20 cellular contexts compared by ENCODE assay signal in genomic region chr6:149513915-149514314, GRCh38. TPM values are rescaled to one million over a fixed set of nuclear protein-coding genes. Genes with fewer than 3 reads are reported as not detected.
DNase-seq lines count a peak whose midpoint lies in the region; ATAC-seq and TF ChIP-seq lines count a peak whose summit lies in the region.
"Had no signal": no experiment of that assay in that cellular context is flagged by ENCODE, and none has a peak within 500 bp of the region (broad histone marks: within the 10 kb centered on the region; RNA-seq: fewer than 3 reads in every experiment).

No MANE protein-coding gene starts in this region.

- peaks cover 36 to 49% (median 45%) of the 10 kb centered on the region in 3 donors for H3K4me1 Mint-ChIP-seq in T-cell
- peaks cover 29% of the 10 kb centered on the region for H3K4me1 Mint-ChIP-seq in activated CD4-positive, alpha-beta T cell treated with anti-CD3 and anti-CD28 coated beads, Interleukin-2, amount 10 ng/mL, durations not matched to agents 7 days and 5 days

- H3K36me3 ChIP-seq in left ventricle myocardium inferior (peaks cover 56% of the 10 kb centered on the region), H7 (replicated peaks; ENCODE audit: control insufficient read depth, insufficient read depth, low read length) (no peaks in the 10 kb centered on the region; the same call in 1 of the 2 replicates)

- H3K4me3 ChIP-seq in left ventricle myocardium inferior (no peak overlapping the region), H7 (ENCODE audit: insufficient read depth, low read depth, low read length) (no peak overlapping the region)
- H3K4me3 ChIP-seq: pancreas, SJCRH30 had no signal

- peaks cover 38% of the 10 kb centered on the region for H3K36me3 Mint-ChIP-seq in T-cell
- peaks cover 41% of the 10 kb centered on the region for H3K36me3 Mint-ChIP-seq in activated CD4-positive, alpha-beta T cell treated with anti-CD3 and anti-CD28 coated beads, Interleukin-2, amount 10 ng/mL, durations not matched to agents 7 days and 5 days (ENCODE audit: low read depth)

- H3K27me3 ChIP-seq in left ventricle myocardium inferior (ENCODE audit: low read depth): no peaks in the 10 kb centered on the region
- no peaks in the 10 kb centered on the region for H3K27me3 ChIP-seq in H7 (ENCODE audit: control insufficient read depth, insufficient read depth, low read length)
- H3K27me3 ChIP-seq: pancreas, SJCRH30 had no signal

- H3K9me3 Mint-ChIP-seq in T-cell: no peaks in the 10 kb centered on the region
- H3K9me3 Mint-ChIP-seq in activated CD4-positive, alpha-beta T cell treated with anti-CD3 and anti-CD28 coated beads, Interleukin-2, amount 10 ng/mL, durations not matched to agents 7 days and 5 days: no peaks in the 10 kb centered on the region
- H3K9me3 Mint-ChIP-seq: brain, H9 had no signal

- intact Hi-C loops in left cardiac atrium (cut with DNase I): loop anchor here (10.0 kb wide), 2 partner anchors 59 to 489 kb away; no protein-coding TSS in a partner anchor
- intact Hi-C loops in left ventricle myocardium inferior (cut with micrococcal nuclease): no loop called here

- CTCF ChIA-PET in T-cell (lab: Charles Lee): interaction anchor here (0.6 to 1.3 kb wide), 5 partner anchors 11 to 434 kb away, joined by 3 to 9 read pairs (median 3); partner anchors contain the start of gene ZC3H12D (in 1 of the 2)
- CTCF ChIA-PET in activated CD4-positive, alpha-beta T cell treated with anti-CD3 and anti-CD28 coated beads, Interleukin-2, amount 10 ng/mL, durations not matched to agents 7 days and 5 days (lab: Charles Lee): interaction anchor here (0.5 to 1.9 kb wide), 3 partner anchors 18 to 49 kb away, joined by 3 to 7 read pairs (median 5); no protein-coding TSS in a partner anchor

- no peaks in the 10 kb centered on the region for H3K9me3 ChIP-seq in left ventricle myocardium inferior (replicated peaks)
- H3K9me3 ChIP-seq: pancreas, SJCRH30 had no signal

- peak overlapping the region; percentile 48 to 75 for H3K27ac Mint-ChIP-seq in T-cell
- H3K27ac Mint-ChIP-seq in activated CD4-positive, alpha-beta T cell treated with anti-CD3 and anti-CD28 coated beads, Interleukin-2, amount 10 ng/mL, durations not matched to agents 7 days and 5 days: no peak overlapping the region
- H3K27ac Mint-ChIP-seq: brain, H9 had no signal

- ATAC-seq in left cardiac atrium (peak; percentile 38 to 61), T-cell (replicated peaks in 1 of 4) (no peak), GM18498 (IDR thresholded peaks at IDR 0.05; ENCODE audit: unreplicated experiment) (no peak), GM19395 (IDR thresholded peaks at IDR 0.05; ENCODE audit: unreplicated experiment) (no peak)
- ATAC-seq: PC-3 had no signal

- no peaks in the 10 kb centered on the region for H3K27me3 Mint-ChIP-seq in T-cell
- no peaks in the 10 kb centered on the region for H3K27me3 Mint-ChIP-seq in activated CD4-positive, alpha-beta T cell treated with anti-CD3 and anti-CD28 coated beads, Interleukin-2, amount 10 ng/mL, durations not matched to agents 7 days and 5 days
- H3K27me3 Mint-ChIP-seq: brain had no signal

- H3K27ac ChIP-seq in left ventricle myocardium inferior (replicated peaks): no peak overlapping the region
- H3K27ac ChIP-seq: pancreas, SJCRH30 had no signal

- peaks cover 4% of the 10 kb centered on the region for H3K4me1 ChIP-seq in left ventricle myocardium inferior
- H3K4me1 ChIP-seq: pancreas had no signal

- POLR2A ChIA-PET in T-cell (lab: Charles Lee): interaction anchor here in 1 of 2 donors (0.8 to 1.2 kb wide), 2 partner anchors 10 to 24 kb away, joined by 3 to 6 read pairs; no protein-coding TSS in a partner anchor
- POLR2A ChIA-PET in activated CD4-positive, alpha-beta T cell treated with anti-CD3 and anti-CD28 coated beads, Interleukin-2, amount 10 ng/mL, durations not matched to agents 7 days and 5 days (lab: Charles Lee): no interaction called here

- TF ChIP-seq CTCF in left ventricle myocardium inferior (IDR thresholded peaks at IDR 0.05; ENCODE audit: borderline replicate concordance): no peak

- no peak overlapping the region for H3K4me3 Mint-ChIP-seq in T-cell
- no peak overlapping the region for H3K4me3 Mint-ChIP-seq in activated CD4-positive, alpha-beta T cell treated with anti-CD3 and anti-CD28 coated beads, Interleukin-2, amount 10 ng/mL, durations not matched to agents 7 days and 5 days
- H3K4me3 Mint-ChIP-seq: brain, H9 had no signal

- DNase-seq in left cardiac atrium: no peak
- DNase-seq in left ventricle myocardium inferior: no peak
- no peak for DNase-seq in T-cell
- peak; percentile 13 for DNase-seq in iPS-NIHi7 (ENCODE audit: extremely low spot score)
- no peak for DNase-seq in H7
- no peak for DNase-seq in activated CD4-positive, alpha-beta T cell treated with anti-CD3 and anti-CD28 coated beads, Interleukin-2, amount 10 ng/mL, durations not matched to agents 7 days and 5 days
- DNase-seq: activated CD4-positive, CD25-positive, alpha-beta regulatory T cell treated with anti-CD3 and anti-CD28 coated beads, Interleukin-2, amount 50 U/mL, for 72 hours; activated gamma-delta T cell; EL; H9; NCI-H1048; NCI-H2081 treated with DMSO at 0.1 percent for 48 hours; pancreas; PC-3; SJCRH30; T-helper 9 cell had no signal

RNA-seq across cellular contexts. Expression of gene ZC3H12D, which starts 29.1 kb away (rescaled TPM):
- total RNA-seq in left cardiac atrium (1 to 10 TPM in 1 of 2 donors, under 1 TPM in 1; 0.47 to 1.6 TPM), left ventricle myocardium inferior (0.25 TPM), T-cell (100 to 1,000 TPM in 3 of 5 donors, 10 to 100 TPM in 2; 48.2 to 117 (median 107) TPM)
- total RNA-seq in H7 (2014; rRNA removed; shearing (Covaris generic)): 0.03 and 0.18 TPM in 2 replicates
- total RNA-seq in activated CD4-positive, alpha-beta T cell treated with anti-CD3 and anti-CD28 coated beads, Interleukin-2, amount 10 ng/mL, durations not matched to agents 7 days and 5 days: 10 to 100 TPM; 10.7 to 16.5 TPM
- total RNA-seq: glomerular endothelial cell, PC-3, SJCRH30 had no signal

RNA-seq across cellular contexts. Expression of gene PPIL4, which starts 31.9 kb away (rescaled TPM):
- total RNA-seq in left cardiac atrium (10 to 100 TPM; 18.1 to 23.3 TPM), left ventricle myocardium inferior (15.7 TPM), T-cell (10 to 100 TPM; 25.2 to 32.1 (median 26.6) TPM)
- total RNA-seq in H7 (2014; rRNA removed; shearing (Covaris generic)): 21.7 and 32.8 TPM in 2 replicates
- 10 to 100 TPM; 17.6 to 20.1 TPM for total RNA-seq in activated CD4-positive, alpha-beta T cell treated with anti-CD3 and anti-CD28 coated beads, Interleukin-2, amount 10 ng/mL, durations not matched to agents 7 days and 5 days

RNA-seq across cellular contexts. Expression of gene GINM1, which starts 52.3 kb away (rescaled TPM):
- total RNA-seq in left cardiac atrium: 10 to 100 TPM; 46.0 to 59.4 TPM
- 52.0 TPM for total RNA-seq in left ventricle myocardium inferior
- 10 to 100 TPM; 15.4 to 24.5 (median 15.7) TPM for total RNA-seq in T-cell
- 20.6 and 21.8 TPM in 2 replicates for total RNA-seq in H7 (2014; rRNA removed; shearing (Covaris generic))
- total RNA-seq in activated CD4-positive, alpha-beta T cell treated with anti-CD3 and anti-CD28 coated beads, Interleukin-2, amount 10 ng/mL, durations not matched to agents 7 days and 5 days: 10 to 100 TPM; 18.7 to 21.1 TPM

Comparison
In these comparisons a context has a peak if more than half of its experiments do, and no peak if none do; other contexts are left out.
1. ATAC-seq: peak in left cardiac atrium (2 of 2); none in T-cell (0 of 4), GM18498 (single experiment) and GM19395 (single experiment).